ENCODE assay signal across 8 cellular contexts in genomic region chr3:41893977-41894376, GRCh38.
DNase-seq lines count a peak whose midpoint lies in the region; ATAC-seq and TF ChIP-seq lines count a peak whose summit lies in the region.

No MANE protein-coding gene starts in this region.

- no peaks in the 10 kb centered on the region for H3K9me2 ChIP-seq in SU-DHL-6 (replicated peaks; ENCODE audit: insufficient read depth, low read length)

- no peak for TF ChIP-seq POLR2A in testis (IDR thresholded peaks at IDR 0.05)

- H3F3A ChIP-seq in SU-DHL-6 (ENCODE audit: insufficient read depth): no peaks in the 10 kb centered on the region

- H3K4me1 ChIP-seq in testis: no peaks in the 10 kb centered on the region

- no peaks in the 10 kb centered on the region for H4K20me1 ChIP-seq in SU-DHL-6 (ENCODE audit: low read depth, low read length)

- H3K36me3 ChIP-seq in SU-DHL-6 (ENCODE audit: low read length) (no peaks in the 10 kb centered on the region; the same call in 1 of the 2 replicates), testis (ENCODE audit: low read depth, missing control alignments) (no peaks in the 10 kb centered on the region)

- H3K4me3 ChIP-seq in HFF-Myc (replicated peaks; ENCODE audit: low read depth, low read length) (no peak overlapping the region), SU-DHL-6 (ENCODE audit: insufficient read depth, low read length, poor library complexity, severe bottlenecking) (no peak overlapping the region), testis (no peak overlapping the region)

- H3K9ac ChIP-seq in SU-DHL-6 (ENCODE audit: low read length): no peak overlapping the region

- H3K27ac ChIP-seq in SU-DHL-6 (ENCODE audit: low read depth, low read length) (no peak overlapping the region), testis (no peak overlapping the region)

- H3K27me3 ChIP-seq in SU-DHL-6 (ENCODE audit: low read length): no peaks in the 10 kb centered on the region
- no peaks in the 10 kb centered on the region for H3K27me3 ChIP-seq in testis

- intact Hi-C loops in testis (cut with DNase I; ENCODE audit: low total_unique reads): no loop called here

- TF ChIP-seq CTCF in HFF-Myc (IDR thresholded peaks at IDR 0.05; ENCODE audit: low read depth, low read length, missing control alignments) (peak; percentile 33), SU-DHL-6 (IDR thresholded peaks at IDR 0.05; ENCODE audit: insufficient read depth, low read length, poor library complexity, severe bottlenecking) (peak; percentile 42), testis (IDR thresholded peaks at IDR 0.05) (peak in 2 of 3 experiments; percentile 34 to 36)

- no peak for ATAC-seq in HG03439 (IDR thresholded peaks at IDR 0.05; ENCODE audit: unreplicated experiment)

- no peaks in the 10 kb centered on the region for H3K79me2 ChIP-seq in SU-DHL-6 (ENCODE audit: insufficient read depth, low read length)

- DNase-seq in D341Med (ENCODE audit: low spot score): peak; percentile 47
- DNase-seq in HFF-Myc (ENCODE audit: extremely low read depth, low read depth): peak; percentile 12
- DNase-seq in glomerular endothelial cell (ENCODE audit: extremely low read depth, low read depth, low spot score): peak; percentile 50
- DNase-seq in testis: peak; percentile 28
- DNase-seq in activated T-cell treated with anti-CD3 and anti-CD28 coated beads for 4 hours: no peak
- no peak for DNase-seq in NCI-H1436 (lab: John Stamatoyannopoulos, UW)

- H2AFZ ChIP-seq in SU-DHL-6 (ENCODE audit: low read depth, low read length, severe bottlenecking): no peak overlapping the region

- 32 to 44% methylated on average over 1 of the region's 1 CpG for WGBS in testis, 2 donors

- H3K9me3 ChIP-seq in SU-DHL-6 (ENCODE audit: insufficient read depth, low read length): peaks cover 5% of the 10 kb centered on the region; the same call in 1 of the 2 replicates
- no peaks in the 10 kb centered on the region for H3K9me3 ChIP-seq in testis

- no peak overlapping the region for H3K4me2 ChIP-seq in SU-DHL-6 (ENCODE audit: low read depth, low read length, poor library complexity, severe bottlenecking)

Comparison
In these comparisons a context has a peak if more than half of its experiments do, and no peak if none do; other contexts are left out.
1. DNase-seq: peak in D341Med (single experiment), HFF-Myc (single experiment), glomerular endothelial cell (single experiment) and testis (single experiment); none in activated T-cell treated with anti-CD3 and anti-CD28 coated beads for 4 hours (single experiment) and NCI-H1436 (single experiment).
2. Peak in every context shown above with its lines, with median percentiles within 50 percentile points of each other: CTCF ChIP-seq.